In the genomic region with DNA sequence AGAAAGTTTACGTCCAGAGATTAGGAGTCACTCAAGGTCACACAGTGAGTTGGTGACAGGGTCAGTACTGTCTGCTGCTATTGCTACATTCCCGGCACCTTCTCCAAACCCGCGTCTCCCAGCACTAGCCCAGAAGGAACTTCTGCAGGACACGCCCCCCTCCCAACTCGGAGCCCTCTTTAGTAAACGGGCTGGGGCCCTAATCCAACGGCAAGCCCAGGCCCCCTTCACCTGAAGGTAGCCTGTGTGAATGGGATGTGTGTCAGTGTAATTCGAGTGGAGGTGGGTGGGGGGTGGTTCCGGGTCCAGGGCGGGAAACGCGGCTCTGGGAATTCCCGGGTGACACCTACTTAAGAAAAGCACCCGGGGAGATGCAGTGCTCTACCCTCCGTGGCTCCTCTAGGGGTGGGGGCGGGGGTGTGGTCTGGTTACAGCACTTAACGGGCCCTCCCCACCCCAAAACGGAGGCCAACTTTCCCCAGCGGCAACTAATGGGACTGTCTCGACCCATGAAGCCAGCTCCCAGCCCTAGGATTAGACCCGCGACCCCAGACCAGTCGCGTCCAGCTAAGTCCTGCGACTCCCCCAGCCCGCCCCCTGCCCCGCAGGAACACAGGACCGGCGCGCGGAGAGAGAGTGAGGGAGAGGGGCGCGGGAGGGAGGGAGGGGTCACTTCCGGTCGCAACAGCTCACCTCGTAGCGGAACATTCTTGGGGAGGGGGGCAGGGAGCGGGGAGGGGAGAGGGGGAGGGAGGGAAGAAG, we compare ENCODE assay signal across 8 cellular contexts. TPM values are rescaled to one million over a fixed set of nuclear protein-coding genes. Genes with fewer than 3 reads are reported as not detected.
DNase-seq lines count a peak whose midpoint lies in the region; TF ChIP-seq lines count a peak whose summit lies in the region.

No MANE protein-coding gene starts in this region.

- H3K79me2 ChIP-seq in GM23248 (ENCODE audit: insufficient read depth) (peaks cover 53% of the 10 kb centered on the region), Loucy (ENCODE audit: insufficient read depth, low read length) (peaks cover 59% of the 10 kb centered on the region), mesendoderm (ENCODE audit: control insufficient read depth, insufficient read depth, low read length) (peaks cover 6% of the 10 kb centered on the region)

- DNase-seq in GM10248 (ENCODE audit: extremely low spot score) (peak; percentile 65), GM23248 (peak; percentile 77), mesendoderm (peak; percentile 93), NCI-H187 treated with DMSO at 0.1 percent for 48 hours (lab: John Stamatoyannopoulos, UW) (no peak)
- DNase-seq in activated CD4-positive, alpha-beta T cell treated with anti-CD3 and anti-CD28 coated beads, Interleukin-2, amount 10 ng/mL, durations not matched to agents 7 days and 5 days: no peak
- peak; percentile 62 to 69 for DNase-seq in stimulated activated CD8-positive, alpha-beta memory T cell treated with anti-CD3 and anti-CD28 coated beads, Interleukin-15, amount 100 ng/mL, for 4 hours (ENCODE audit: low read depth in 2 of 2)

- H3K56ac ChIP-seq in mesendoderm (ENCODE audit: low read length): peak overlapping the region; percentile 90

- no peak overlapping the region for H2BK120ac ChIP-seq in mesendoderm (ENCODE audit: low read depth, low read length)

- H3K79me1 ChIP-seq in mesendoderm (ENCODE audit: low read length): peaks cover 4% of the 10 kb centered on the region

- H2AFZ ChIP-seq in GM23248 (peak overlapping the region; percentile 80), Loucy (ENCODE audit: low read length) (peak overlapping the region; percentile 76; the same call in 1 of the 2 replicates)

- peak overlapping the region; percentile 97 for H3K18ac ChIP-seq in mesendoderm (ENCODE audit: low read length)

- peak overlapping the region; percentile 96 for H3K27ac ChIP-seq in GM23248
- peak overlapping the region; percentile 98 for H3K27ac ChIP-seq in ectodermal cell (ENCODE audit: insufficient read depth, low read depth, low read length, poor library complexity, severe bottlenecking)
- peak overlapping the region; percentile 94 for H3K27ac ChIP-seq in mesendoderm (ENCODE audit: low read depth, low read length)

- H3K36me3 ChIP-seq in GM23248 (ENCODE audit: low read depth): peaks cover 33% of the 10 kb centered on the region
- peaks cover 19% of the 10 kb centered on the region for H3K36me3 ChIP-seq in Loucy (ENCODE audit: insufficient read depth, low read length)
- H3K36me3 ChIP-seq in ectodermal cell (ENCODE audit: control insufficient read depth, insufficient read depth, low read length): peaks cover 15% of the 10 kb centered on the region
- no peaks in the 10 kb centered on the region for H3K36me3 ChIP-seq in mesendoderm (ENCODE audit: control insufficient read depth, insufficient read depth, low read length)

- H4K8ac ChIP-seq in mesendoderm (ENCODE audit: low read depth, low read length): peak overlapping the region; percentile 99

- POLR2A ChIA-PET in GM10248 (lab: Yijun Ruan, JAX): interaction anchor here (0.8 to 2.5 kb wide), 7 partner anchors 53 to 791 kb away, joined by 3 to 19 read pairs (median 4); partner anchors contain the start of genes MRPL16 and OSBP
- POLR2A ChIA-PET in activated CD4-positive, alpha-beta T cell treated with anti-CD3 and anti-CD28 coated beads, Interleukin-2, amount 10 ng/mL, durations not matched to agents 7 days and 5 days (lab: Charles Lee): interaction anchor here (0.5 kb wide), 1 partner anchor 583 kb away, joined by 6 read pairs; no protein-coding TSS in a partner anchor

- H3K4me2 ChIP-seq in GM23248 (ENCODE audit: unreplicated experiment) (peak overlapping the region; percentile 95), Loucy (ENCODE audit: low read depth, low read length, poor library complexity, severe bottlenecking) (peak overlapping the region; percentile 96), mesendoderm (ENCODE audit: low read length) (peak overlapping the region; percentile 51)

- H3K4me1 ChIP-seq in GM23248 (ENCODE audit: insufficient read depth) (peaks cover 19% of the 10 kb centered on the region), Loucy (ENCODE audit: insufficient read depth, low read length, poor library complexity, severe bottlenecking) (peaks cover 45% of the 10 kb centered on the region), ectodermal cell (ENCODE audit: control insufficient read depth, insufficient read depth, low read length) (peaks cover 3% of the 10 kb centered on the region), mesendoderm (ENCODE audit: control insufficient read depth, low read depth, low read length) (peaks cover 2% of the 10 kb centered on the region)

- H3F3A ChIP-seq in GM23248 (ENCODE audit: insufficient read depth) (peaks cover 25% of the 10 kb centered on the region), Loucy (ENCODE audit: low read depth) (no peaks in the 10 kb centered on the region)

- H3K27me3 ChIP-seq in GM23248 (replicated peaks; ENCODE audit: insufficient read depth) (no peaks in the 10 kb centered on the region), Loucy (ENCODE audit: insufficient read depth, low read length, poor library complexity, severe bottlenecking) (no peaks in the 10 kb centered on the region), ectodermal cell (ENCODE audit: control insufficient read depth, insufficient read depth, low read length, poor library complexity, severe bottlenecking) (no peaks in the 10 kb centered on the region), mesendoderm (ENCODE audit: insufficient read depth, low read length, poor library complexity) (no peaks in the 10 kb centered on the region)

- H2BK15ac ChIP-seq in mesendoderm (replicated peaks; ENCODE audit: low read depth): no peak overlapping the region

- no peak for TF ChIP-seq CTCF in GM10248 (IDR thresholded peaks at IDR 0.05; ENCODE audit: control extremely low read depth, extremely low read depth, low read depth, missing control alignments)
- no peak; the same call in 1 of the 2 replicates for TF ChIP-seq CTCF in Loucy (conservative IDR thresholded peaks at IDR 0.05; ENCODE audit: low read length)

- H4K20me1 ChIP-seq in GM23248 (ENCODE audit: insufficient read depth) (no peaks in the 10 kb centered on the region), Loucy (ENCODE audit: insufficient read depth, low read length, poor library complexity, severe bottlenecking) (peaks cover 48% of the 10 kb centered on the region)

- H3K4ac ChIP-seq in mesendoderm (ENCODE audit: low read depth, low read length): peak overlapping the region; percentile 94

- no peaks in the 10 kb centered on the region for H3K27me3 Mint-ChIP-seq in activated CD4-positive, alpha-beta T cell treated with anti-CD3 and anti-CD28 coated beads, Interleukin-2, amount 10 ng/mL, durations not matched to agents 7 days and 5 days

- no peak overlapping the region for H4K5ac ChIP-seq in mesendoderm (ENCODE audit: low read length)

- H3K9ac ChIP-seq in GM23248: peak overlapping the region; percentile 92
- peak overlapping the region; percentile 90 for H3K9ac ChIP-seq in Loucy (ENCODE audit: low read depth, low read length, poor library complexity, severe bottlenecking)
- peak overlapping the region; percentile 85 for H3K9ac ChIP-seq in mesendoderm (ENCODE audit: low read length)

- peaks cover 41% of the 10 kb centered on the region for H3K4me1 Mint-ChIP-seq in activated CD4-positive, alpha-beta T cell treated with anti-CD3 and anti-CD28 coated beads, Interleukin-2, amount 10 ng/mL, durations not matched to agents 7 days and 5 days

- H3K9me2 ChIP-seq in GM23248 (ENCODE audit: insufficient read depth) (no peaks in the 10 kb centered on the region), Loucy (replicated peaks; ENCODE audit: low read depth, low read length) (no peaks in the 10 kb centered on the region)

- peak overlapping the region; percentile 89 for H3K4me3 Mint-ChIP-seq in activated CD4-positive, alpha-beta T cell treated with anti-CD3 and anti-CD28 coated beads, Interleukin-2, amount 10 ng/mL, durations not matched to agents 7 days and 5 days

- H3K4me3 ChIP-seq in GM23248 (peak overlapping the region; percentile 84), Loucy (ENCODE audit: low read length, poor library complexity, severe bottlenecking) (peak overlapping the region; percentile 87), ectodermal cell (ENCODE audit: insufficient read depth, low read depth, low read length) (peak overlapping the region; percentile 88), mesendoderm (ENCODE audit: low read length) (peak overlapping the region; percentile 71)

- in situ Hi-C loops in GM23248 (cut with MboI): no loop called here

- H3K9me3 Mint-ChIP-seq in activated CD4-positive, alpha-beta T cell treated with anti-CD3 and anti-CD28 coated beads, Interleukin-2, amount 10 ng/mL, durations not matched to agents 7 days and 5 days: no peaks in the 10 kb centered on the region

- H3K36me3 Mint-ChIP-seq in activated CD4-positive, alpha-beta T cell treated with anti-CD3 and anti-CD28 coated beads, Interleukin-2, amount 10 ng/mL, durations not matched to agents 7 days and 5 days (ENCODE audit: low read depth): peaks cover 32% of the 10 kb centered on the region

- H2BK5ac ChIP-seq in mesendoderm (ENCODE audit: low read length): no peak overlapping the region

- no peaks in the 10 kb centered on the region for H3K9me3 ChIP-seq in GM23248 (ENCODE audit: low read depth)
- no peaks in the 10 kb centered on the region for H3K9me3 ChIP-seq in Loucy (ENCODE audit: insufficient read depth, low read depth, low read length)
- H3K9me3 ChIP-seq in ectodermal cell (ENCODE audit: control insufficient read depth, low read length): no peaks in the 10 kb centered on the region

- H3K27ac Mint-ChIP-seq in activated CD4-positive, alpha-beta T cell treated with anti-CD3 and anti-CD28 coated beads, Interleukin-2, amount 10 ng/mL, durations not matched to agents 7 days and 5 days: peak overlapping the region; percentile 97

- H2AK5ac ChIP-seq in mesendoderm (ENCODE audit: low read length): no peak overlapping the region

- WGBS in GM23248 (ENCODE audit: low coverage in 1 of 2, low lambda C conversion rate in 2 of 2, missing lambda C conversion rate in 2 of 2), 2 experiments: 0% methylated on average over 17 to 39 of the region's 39 CpGs
- WGBS in ectodermal cell, 2 experiments: 1% methylated on average over 39 of the region's 39 CpGs
- no CpG with 5 or more reads among the region's 39 CpGs for WGBS in mesendoderm (ENCODE audit: extremely low coverage, insufficient coverage, low lambda C conversion rate)

- CTCF ChIA-PET in GM10248 (lab: Yijun Ruan, JAX): interaction anchor here (0.9 to 1.9 kb wide), 9 partner anchors 7 to 131 kb away, joined by 3 to 11 read pairs (median 4); no protein-coding TSS in a partner anchor
- CTCF ChIA-PET in activated CD4-positive, alpha-beta T cell treated with anti-CD3 and anti-CD28 coated beads, Interleukin-2, amount 10 ng/mL, durations not matched to agents 7 days and 5 days (lab: Charles Lee): interaction anchor here (0.6 to 1.6 kb wide), 14 partner anchors 9 to 206 kb away, joined by 3 to 10 read pairs (median 3); no protein-coding TSS in a partner anchor

- no peak overlapping the region for H3K23ac ChIP-seq in mesendoderm (ENCODE audit: low read length)

RNA-seq across cellular contexts. Expression of gene PATL1, which starts 0.5 kb away (rescaled TPM):
- total RNA-seq in GM23248 (2014; rRNA removed; shearing (Covaris generic)): 9.6 and 12.5 TPM in 2 replicates
- polyA plus RNA-seq in GM23248 (2016; fragmentation: Nextera tagmentation; extraction: Ambion mirVana): 8.5 and 10.7 TPM in 2 replicates
- total RNA-seq in activated CD4-positive, alpha-beta T cell treated with anti-CD3 and anti-CD28 coated beads, Interleukin-2, amount 10 ng/mL, durations not matched to agents 7 days and 5 days: 10 to 100 TPM; 47.2 to 59.6 TPM
- polyA plus RNA-seq in ectodermal cell (2013, experiment 1 of 4): 31.9 TPM
- 29.7 TPM for polyA plus RNA-seq in ectodermal cell (2013, experiment 2 of 4)
- polyA plus RNA-seq in ectodermal cell (2013, experiment 3 of 4): 25.0 TPM
- polyA plus RNA-seq in ectodermal cell (2013, experiment 4 of 4): 27.4 TPM
- polyA plus RNA-seq in mesendoderm (2013, experiment 1 of 2): 33.0 TPM
- polyA plus RNA-seq in mesendoderm (2013, experiment 2 of 2): 32.9 TPM

RNA-seq across cellular contexts. Expression of gene OR10V1, which starts 45.3 kb away (rescaled TPM):
- not detected in 2 replicates for total RNA-seq in GM23248 (2014; rRNA removed; shearing (Covaris generic))
- polyA plus RNA-seq in GM23248 (2016; fragmentation: Nextera tagmentation; extraction: Ambion mirVana): not detected in 2 replicates
- not detected for total RNA-seq in activated CD4-positive, alpha-beta T cell treated with anti-CD3 and anti-CD28 coated beads, Interleukin-2, amount 10 ng/mL, durations not matched to agents 7 days and 5 days
- not detected for polyA plus RNA-seq in ectodermal cell (2013, experiment 1 of 4)
- polyA plus RNA-seq in ectodermal cell (2013, experiment 2 of 4): not detected
- not detected for polyA plus RNA-seq in ectodermal cell (2013, experiment 3 of 4)
- not detected for polyA plus RNA-seq in ectodermal cell (2013, experiment 4 of 4)
- not detected for polyA plus RNA-seq in mesendoderm (2013, experiment 1 of 2)
- polyA plus RNA-seq in mesendoderm (2013, experiment 2 of 2): not detected

RNA-seq across cellular contexts. Expression of gene OSBP, which starts 52.8 kb away (rescaled TPM):
- 17.2 and 26.4 TPM in 2 replicates for total RNA-seq in GM23248 (2014; rRNA removed; shearing (Covaris generic))
- 10.7 and 12.8 TPM in 2 replicates for polyA plus RNA-seq in GM23248 (2016; fragmentation: Nextera tagmentation; extraction: Ambion mirVana)
- total RNA-seq in activated CD4-positive, alpha-beta T cell treated with anti-CD3 and anti-CD28 coated beads, Interleukin-2, amount 10 ng/mL, durations not matched to agents 7 days and 5 days: 10 to 100 TPM; 36.4 to 43.6 TPM
- 35.3 TPM for polyA plus RNA-seq in ectodermal cell (2013, experiment 1 of 4)
- polyA plus RNA-seq in ectodermal cell (2013, experiment 2 of 4): 38.5 TPM
- polyA plus RNA-seq in ectodermal cell (2013, experiment 3 of 4): 27.3 TPM
- 32.1 TPM for polyA plus RNA-seq in ectodermal cell (2013, experiment 4 of 4)
- 21.5 TPM for polyA plus RNA-seq in mesendoderm (2013, experiment 1 of 2)
- 21.1 TPM for polyA plus RNA-seq in mesendoderm (2013, experiment 2 of 2)

Comparison
In these comparisons a context has a peak if more than half of its experiments do, and no peak if none do; other contexts are left out.
1. DNase-seq: peak in GM10248 (single experiment), GM23248 (single experiment), mesendoderm (single experiment) and stimulated activated CD8-positive, alpha-beta memory T cell treated with anti-CD3 and anti-CD28 coated beads, Interleukin-15, amount 100 ng/mL, for 4 hours (2 of 2); none in activated CD4-positive, alpha-beta T cell treated with anti-CD3 and anti-CD28 coated beads, Interleukin-2, amount 10 ng/mL, durations not matched to agents 7 days and 5 days (single experiment) and NCI-H187 treated with DMSO at 0.1 percent for 48 hours (single experiment).
2. Peak in every context shown above with its lines, with median percentiles within 50 percentile points of each other: H3K27ac ChIP-seq, H3K4me2 ChIP-seq, H3K4me3 ChIP-seq and H3K9ac ChIP-seq.